15 cellular contexts compared by ENCODE assay signal in the genomic region with DNA sequence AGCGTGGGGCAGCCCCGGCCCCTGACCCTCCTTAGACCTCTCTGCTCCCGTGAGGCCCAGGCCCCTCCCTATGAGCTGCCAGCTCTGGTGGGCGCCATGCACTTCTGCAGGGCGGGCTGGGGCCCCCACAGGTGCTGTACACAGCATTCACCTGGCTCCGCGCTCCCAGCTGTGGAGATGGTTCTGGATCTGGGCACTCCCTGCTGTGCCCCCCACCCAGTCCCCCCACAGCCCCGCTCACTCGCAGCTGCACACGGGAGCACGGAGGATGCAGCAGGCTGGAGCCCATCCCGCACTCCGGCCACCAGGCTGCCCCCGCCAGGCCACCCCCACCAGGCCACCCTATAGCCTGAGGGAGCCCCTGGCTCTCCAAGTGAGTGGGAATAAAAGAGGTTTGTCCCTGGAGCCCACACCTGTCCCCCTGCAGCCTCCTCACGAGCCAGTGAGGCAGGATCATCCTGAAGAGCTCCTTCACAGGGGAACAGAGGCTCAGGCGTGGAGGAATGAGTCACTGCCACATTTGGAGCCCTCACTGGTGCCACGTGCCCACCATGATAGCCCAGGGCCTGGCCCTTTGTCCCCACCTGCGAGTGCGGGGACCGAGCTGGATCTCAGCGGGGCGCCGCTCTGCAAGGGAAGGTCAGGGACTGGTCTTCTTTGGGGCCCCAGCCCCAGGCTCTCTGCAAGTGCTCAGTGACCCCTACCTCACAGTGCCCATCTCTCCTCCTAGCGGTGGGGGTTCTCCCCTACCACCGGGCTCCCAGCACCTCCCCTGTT. TPM values are rescaled to one million over a fixed set of nuclear protein-coding genes. Genes with fewer than 3 reads are reported as not detected.
DNase-seq lines count a peak whose midpoint lies in the region; ATAC-seq, FAIRE-seq and TF ChIP-seq lines count a peak whose summit lies in the region.
"Had no signal": no experiment of that assay in that cellular context is flagged by ENCODE, and none has a peak within 500 bp of the region (broad histone marks: within the 10 kb centered on the region; RNA-seq: fewer than 3 reads in every experiment).

No MANE protein-coding gene starts in this region.

- H4K8ac ChIP-seq in H1 (ENCODE audit: extremely low read depth, insufficient read depth, low read length): peak overlapping the region; percentile 44; the same call in 1 of the 2 replicates

- H3K36me3 ChIP-seq in BLaER1 (peaks cover 10% of the 10 kb centered on the region; the same call in 1 of the 2 replicates), H1 (ENCODE audit: control insufficient read depth in 2 of 4, insufficient read depth in 4 of 4, low read length in 3 of 4) (no peaks in the 10 kb centered on the region)
- H3K36me3 ChIP-seq: pancreas had no signal

- H3K56ac ChIP-seq in H1 (replicated peaks; ENCODE audit: insufficient read length, low read depth, low read length): no peak overlapping the region

- H2BK20ac ChIP-seq in H1 (ENCODE audit: low read length): no peak overlapping the region

- peak overlapping the region; percentile 86 for H3K4me3 Mint-ChIP-seq in neural crest cell

- H3K79me1 ChIP-seq in H1 (ENCODE audit: low read depth, low read length): no peaks in the 10 kb centered on the region

- H3K23ac ChIP-seq in H1 (ENCODE audit: insufficient read length): no peak overlapping the region

- H3K23me2 ChIP-seq in H1 (ENCODE audit: low read depth, low read length): peaks cover 9% of the 10 kb centered on the region; the same call in 1 of the 2 replicates

- no peak overlapping the region for H2BK120ac ChIP-seq in H1 (replicated peaks; ENCODE audit: low read depth, low read length)

- 89% methylated on average over 10 of the region's 25 CpGs; no CpG with 5 or more reads in 1 of the 2 experiments for WGBS in H1 (ENCODE audit: extremely low coverage in 1 of 2, insufficient coverage in 1 of 2, insufficient read length in 1 of 2, insufficient replicate concordance in 2 of 2, low coverage in 1 of 2, low lambda C conversion rate in 2 of 2, missing lambda C conversion rate in 1 of 2), 2 experiments

- H3K4ac ChIP-seq in H1 (replicated peaks; ENCODE audit: insufficient read length, low read depth, low read length): no peak overlapping the region

- H3K9me3 ChIP-seq in BLaER1 (no peaks in the 10 kb centered on the region), H1 (ENCODE audit: insufficient read depth in 2 of 2, low read depth in 1 of 2, low read length in 1 of 2) (no peaks in the 10 kb centered on the region)
- H3K9me3 ChIP-seq: pancreas had no signal

- no peak overlapping the region for H3K14ac ChIP-seq in H1 (ENCODE audit: insufficient read length)

- no peaks in the 10 kb centered on the region for H3K79me2 ChIP-seq in H1 (ENCODE audit: control insufficient read depth in 1 of 2, insufficient read depth in 2 of 2, low read length in 2 of 2)

- H3K27ac ChIP-seq in BLaER1 (no peak overlapping the region), H1 (ENCODE audit: low read depth, low read length) (no peak overlapping the region)
- H3K27ac ChIP-seq: foreskin keratinocyte, pancreas, SK-N-MC had no signal

- TF ChIP-seq RAD21 in H1 (IDR thresholded peaks at IDR 0.05 in 1 of 2, conservative IDR thresholded peaks at IDR 0.05 in 1 of 2; ENCODE audit: low read depth in 2 of 2, low read length in 2 of 2): no peak

- POLR2A ChIA-PET in H1 (lab: Charles Lee; ENCODE audit: partially characterized antibody): interaction anchor here (0.7 to 1.7 kb wide), 6 partner anchors 14 to 48 kb away, joined by 3 to 6 read pairs (median 3); no protein-coding TSS in a partner anchor

- H4K91ac ChIP-seq in H1 (replicated peaks; ENCODE audit: insufficient read length, low read length): no peak overlapping the region

- no peak overlapping the region for H3K27ac Mint-ChIP-seq in neural crest cell (ENCODE audit: unreplicated experiment)

- TF ChIP-seq POLR2A in H1 (IDR thresholded peaks at IDR 0.05; ENCODE audit: control extremely low read depth in 1 of 2, low read depth in 2 of 2, low read length in 2 of 2): no peak

- H3K4me1 Mint-ChIP-seq in neural crest cell: peaks cover 9% of the 10 kb centered on the region

- no peak for TF ChIP-seq EP300 in H1 (IDR thresholded peaks at IDR 0.05; ENCODE audit: borderline replicate concordance in 1 of 2, low read depth in 2 of 2, low read length in 2 of 2)

- no peak overlapping the region for H2BK5ac ChIP-seq in H1 (ENCODE audit: low read depth, low read length)

- CTCF ChIA-PET in H1 (lab: Charles Lee; ENCODE audit: partially characterized antibody): interaction anchor here (0.7 to 2.6 kb wide), 22 partner anchors 9 to 120 kb away, joined by 3 to 18 read pairs (median 5); partner anchors contain the start of gene SIVA1

- peak overlapping the region; percentile 95 for H3K4me2 ChIP-seq in BLaER1
- H3K4me2 ChIP-seq in H1 (ENCODE audit: insufficient read depth in 1 of 2, low read depth in 2 of 2, low read length in 2 of 2): peak overlapping the region in 1 of 2 experiments; percentile 62; a peak in 1 of 4 replicates

- H2BK15ac ChIP-seq in H1 (ENCODE audit: low read length): no peak overlapping the region

- H3K9ac ChIP-seq in BLaER1: no peak overlapping the region; the same call in 1 of the 2 replicates
- H3K9ac ChIP-seq in H1 (replicated peaks in 1 of 4; ENCODE audit: extremely low read depth in 1 of 4, low read depth in 3 of 4, low read length in 3 of 4): no peak overlapping the region

- H3K27me3 Mint-ChIP-seq in neural crest cell (ENCODE audit: low read depth): peaks cover 6% of the 10 kb centered on the region

- H3K18ac ChIP-seq in H1 (ENCODE audit: extremely low read depth, low read length): peak overlapping the region; percentile 48; the same call in 1 of the 2 replicates

- H2BK12ac ChIP-seq in H1 (ENCODE audit: low read depth, low read length): no peak overlapping the region

- no peak overlapping the region for H2AFZ ChIP-seq in H1 (ENCODE audit: low read length)

- DNase-seq in EH (ENCODE audit: low read depth) (peak; percentile 24), H1 (ENCODE audit: low read depth in 1 of 2, low spot score in 2 of 2) (no peak), neural crest cell (ENCODE audit: low read depth, low spot score) (no peak), mesenteric fat pad (ENCODE audit: low spot score) (no peak)
- DNase-seq: activated naive CD4-positive, alpha-beta T cell treated with anti-CD3 and anti-CD28 coated beads, Interleukin-2, amount 50 U/mL, for 16 hours; CD4-positive, CD25-positive, alpha-beta regulatory T cell; cerebellar nuclear complex; foreskin keratinocyte had no signal

- H3K27me3 ChIP-seq in BLaER1 (no peaks in the 10 kb centered on the region), H1 (replicated peaks in 1 of 4; ENCODE audit: control insufficient read depth in 3 of 4, extremely low read depth in 1 of 4, insufficient read depth in 3 of 4, low read length in 3 of 4) (peaks cover 0 to 3% (median 0%) of the 10 kb centered on the region in 4 experiments; a peak in 1 of 7 replicates)
- H3K27me3 ChIP-seq: pancreas had no signal

- H2AK5ac ChIP-seq in H1 (ENCODE audit: low read depth, low read length): no peak overlapping the region

- no peaks in the 10 kb centered on the region for H3K9me3 Mint-ChIP-seq in neural crest cell
- H3K9me3 Mint-ChIP-seq: CD4-positive, CD25-positive, alpha-beta regulatory T cell had no signal

- H3K4me1 ChIP-seq in BLaER1 (peaks cover 51% of the 10 kb centered on the region), H1 (replicated peaks in 1 of 4; ENCODE audit: control insufficient read depth in 3 of 4, insufficient read depth in 4 of 4, low read length in 3 of 4) (peaks cover 0 to 18% (median 10%) of the 10 kb centered on the region in 4 experiments; a peak in 6 of 7 replicates)
- H3K4me1 ChIP-seq: foreskin keratinocyte had no signal

- TF ChIP-seq CTCF in H1 (IDR thresholded peaks at IDR 0.05; ENCODE audit: control extremely low read depth in 1 of 3, insufficient read depth in 1 of 3, low read depth in 1 of 3, low read length in 3 of 3) (no peak), neural crest cell (conservative IDR thresholded peaks at IDR 0.05) (no peak)

- no peaks in the 10 kb centered on the region for H3K36me3 Mint-ChIP-seq in neural crest cell (ENCODE audit: low read depth)
- H3K36me3 Mint-ChIP-seq: CD4-positive, CD25-positive, alpha-beta regulatory T cell had no signal

- H3K4me3 ChIP-seq in BLaER1 (no peak overlapping the region), H1 (ENCODE audit: extremely low read depth in 1 of 4, insufficient read depth in 2 of 4, low read depth in 3 of 4, low read length in 4 of 4) (0 out of 8 replicates have a peak overlapping the region, but pooled peaks of 1 of the 4 experiments have one; percentile 88)
- H3K4me3 ChIP-seq: pancreas, SK-N-MC had no signal

- H4K5ac ChIP-seq in H1 (ENCODE audit: insufficient read length, low read depth, low read length): no peak overlapping the region

- no peak for FAIRE-seq in H1 (lab: Jason Lieb, UNC)
- FAIRE-seq: GM12891, pancreas had no signal

- no peak for ATAC-seq in GM18873 (IDR thresholded peaks at IDR 0.05; ENCODE audit: low FRiP score, unreplicated experiment)
- no peak for ATAC-seq in HG02759 (IDR thresholded peaks at IDR 0.05; ENCODE audit: unreplicated experiment)
- no peak for ATAC-seq in GM21367 (IDR thresholded peaks at IDR 0.05; ENCODE audit: unreplicated experiment)

- H4K20me1 ChIP-seq in BLaER1: peaks cover 21% of the 10 kb centered on the region
- peaks cover 0 to 2% of the 10 kb centered on the region in 2 experiments for H4K20me1 ChIP-seq in H1 (replicated peaks in 1 of 2; ENCODE audit: control insufficient read depth in 1 of 2, insufficient read depth in 2 of 2, low read length in 2 of 2)

RNA-seq across cellular contexts. Expression of gene ADSS1, which starts 1.9 kb away (rescaled TPM):
- total RNA-seq in H1 (2021; fragmentation: NEBNext Ultra II Directional; extraction: Animal tissue kit (Norgen Biotek cat#: 25700)): 7.9 and 8.9 TPM in 2 replicates
- polyA plus RNA-seq in H1 (2011; rRNA removed): 7.1 and 9.4 TPM in 2 replicates
- polyA plus RNA-seq in H1 (2011; cell fraction: cytosol; rRNA removed): 12.8 TPM
- polyA plus RNA-seq in H1 (2011; cell fraction: nucleus; rRNA removed): 43.4 TPM
- 8.2 to 15.0 TPM (median 11.8 TPM) in 4 replicates for polyA plus RNA-seq in H1 (2012, experiment 1 of 2)
- 9.8 TPM for polyA plus RNA-seq in H1 (2012, experiment 2 of 2)
- polyA plus RNA-seq in H1 (2013, experiment 1 of 2): 6.2 TPM
- 5.8 TPM for polyA plus RNA-seq in H1 (2013, experiment 2 of 2)
- polyA minus RNA-seq in H1 (2011; rRNA and poly(A)+ RNA removed): 3.2 and 7.1 TPM in 2 replicates
- polyA minus RNA-seq in H1 (2011; cell fraction: cytosol; rRNA and poly(A)+ RNA removed): 2.6 TPM
- 11.0 TPM for polyA minus RNA-seq in H1 (2011; cell fraction: nucleus; rRNA and poly(A)+ RNA removed)
- total RNA-seq in neural crest cell: 4.4 and 5.0 TPM in 2 replicates
- total RNA-seq in mesenteric fat pad: 5.2 TPM

RNA-seq across cellular contexts. Expression of gene SIVA1, which starts 27.0 kb away (rescaled TPM):
- total RNA-seq in H1 (2021; fragmentation: NEBNext Ultra II Directional; extraction: Animal tissue kit (Norgen Biotek cat#: 25700)): 123 and 135 TPM in 2 replicates
- 517 and 589 TPM in 2 replicates for polyA plus RNA-seq in H1 (2011; rRNA removed)
- 330 TPM for polyA plus RNA-seq in H1 (2011; cell fraction: cytosol; rRNA removed)
- 307 TPM for polyA plus RNA-seq in H1 (2011; cell fraction: nucleus; rRNA removed)
- 85.5 to 181 TPM (median 172 TPM) in 4 replicates for polyA plus RNA-seq in H1 (2012, experiment 1 of 2)
- polyA plus RNA-seq in H1 (2012, experiment 2 of 2): 271 TPM
- polyA plus RNA-seq in H1 (2013, experiment 1 of 2): 207 TPM
- 187 TPM for polyA plus RNA-seq in H1 (2013, experiment 2 of 2)
- 23.9 and 34.6 TPM in 2 replicates for polyA minus RNA-seq in H1 (2011; rRNA and poly(A)+ RNA removed)
- polyA minus RNA-seq in H1 (2011; cell fraction: cytosol; rRNA and poly(A)+ RNA removed): 70.6 TPM
- polyA minus RNA-seq in H1 (2011; cell fraction: nucleus; rRNA and poly(A)+ RNA removed): 52.2 TPM
- total RNA-seq in neural crest cell: 109 and 121 TPM in 2 replicates
- total RNA-seq in mesenteric fat pad: 60.0 TPM

RNA-seq across cellular contexts. Expression of gene INF2, which starts 36.5 kb away (rescaled TPM):
- total RNA-seq in H1 (2021; fragmentation: NEBNext Ultra II Directional; extraction: Animal tissue kit (Norgen Biotek cat#: 25700)): 54.0 and 59.5 TPM in 2 replicates
- polyA plus RNA-seq in H1 (2011; rRNA removed): 29.1 and 42.3 TPM in 2 replicates
- 28.5 TPM for polyA plus RNA-seq in H1 (2011; cell fraction: cytosol; rRNA removed)
- 143 TPM for polyA plus RNA-seq in H1 (2011; cell fraction: nucleus; rRNA removed)
- polyA plus RNA-seq in H1 (2012, experiment 1 of 2): 27.3 to 49.9 TPM (median 47.0 TPM) in 4 replicates
- polyA plus RNA-seq in H1 (2012, experiment 2 of 2): 33.6 TPM
- 36.0 TPM for polyA plus RNA-seq in H1 (2013, experiment 1 of 2)
- 32.6 TPM for polyA plus RNA-seq in H1 (2013, experiment 2 of 2)
- 12.8 and 15.1 TPM in 2 replicates for polyA minus RNA-seq in H1 (2011; rRNA and poly(A)+ RNA removed)
- polyA minus RNA-seq in H1 (2011; cell fraction: cytosol; rRNA and poly(A)+ RNA removed): 22.1 TPM
- polyA minus RNA-seq in H1 (2011; cell fraction: nucleus; rRNA and poly(A)+ RNA removed): 27.8 TPM
- total RNA-seq in neural crest cell (60.6 and 61.7 TPM in 2 replicates), mesenteric fat pad (160 TPM)
